In the genomic region with DNA sequence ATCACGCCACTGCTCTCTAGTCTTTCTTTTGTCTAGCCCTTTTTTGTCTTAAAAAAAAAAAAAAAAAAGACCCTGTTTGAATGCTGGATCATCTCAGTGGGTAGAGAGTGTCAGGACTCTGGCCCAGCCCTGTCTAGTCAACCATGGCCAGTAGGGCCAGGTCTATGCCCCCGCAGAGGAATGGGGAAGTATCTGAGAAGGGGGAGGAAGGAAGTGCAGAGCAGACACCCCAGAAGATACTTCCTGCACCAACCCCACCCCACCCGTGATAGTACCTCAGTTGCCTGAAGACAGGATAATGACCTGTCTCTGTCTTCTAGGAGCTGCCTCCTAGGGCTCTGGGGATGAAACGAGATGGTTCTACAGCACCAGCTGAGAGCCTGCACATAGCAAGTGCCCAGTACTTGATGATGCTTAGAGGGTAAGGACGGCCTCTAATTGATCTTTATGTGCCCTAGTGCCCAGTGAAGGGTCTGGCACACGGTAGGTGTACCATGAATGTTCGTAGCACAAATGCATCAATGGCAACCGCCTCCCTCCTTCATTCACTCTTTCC, we compare ENCODE assay signal across 1 cellular context.
TF ChIP-seq lines count a peak whose summit lies in the region.

No MANE protein-coding gene starts in this region.

TF ChIP-seq in HepG2, 621 proteins besides CTCF, POLR2A, EP300 and RAD21 (continued from another document):
- TF ChIP-seq, protein P1, sequence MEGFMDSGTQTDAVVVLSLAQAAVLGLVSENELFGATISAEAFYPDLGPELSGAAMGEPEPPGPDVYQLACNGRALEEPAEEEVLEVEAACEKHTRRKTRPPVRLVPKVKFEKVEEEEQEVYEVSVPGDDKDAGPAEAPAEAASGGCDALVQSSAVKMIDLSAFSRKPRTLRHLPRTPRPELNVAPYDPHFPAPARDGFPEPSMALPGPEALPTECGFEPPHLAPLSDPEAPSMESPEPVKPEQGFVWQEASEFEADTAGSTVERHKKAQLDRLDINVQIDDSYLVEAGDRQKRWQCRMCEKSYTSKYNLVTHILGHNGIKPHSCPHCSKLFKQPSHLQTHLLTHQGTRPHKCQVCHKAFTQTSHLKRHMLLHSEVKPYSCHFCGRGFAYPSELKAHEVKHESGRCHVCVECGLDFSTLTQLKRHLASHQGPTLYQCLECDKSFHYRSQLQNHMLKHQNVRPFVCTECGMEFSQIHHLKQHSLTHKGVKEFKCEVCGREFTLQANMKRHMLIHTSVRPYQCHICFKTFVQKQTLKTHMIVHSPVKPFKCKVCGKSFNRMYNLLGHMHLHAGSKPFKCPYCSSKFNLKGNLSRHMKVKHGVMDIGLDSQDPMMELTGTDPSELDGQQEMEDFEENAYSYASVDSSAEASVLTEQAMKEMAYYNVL (CRISPR knock-in tag; IDR thresholded peaks at IDR 0.05; ENCODE audit: borderline replicate concordance): 0 out of 2 replicates have a peak, but pooled peaks have one; percentile 1
- TF ChIP-seq MEIS2 (CRISPR knock-in tag; IDR thresholded peaks at IDR 0.05) (0 out of 2 replicates have a peak, but pooled peaks have one; percentile 10), BRF2 (CRISPR knock-in tag; IDR thresholded peaks at IDR 0.05) (no peak)
